1 cellular context compared by ENCODE assay signal in genomic region chr12:124240493-124240892, GRCh38.
A peak's percentile ranks its signal among the peaks of the same experiment; 100 is the strongest.
TF ChIP-seq lines count a peak whose summit lies in the region.

No MANE protein-coding gene starts in this region.

TF ChIP-seq in HepG2, 621 proteins besides CTCF, POLR2A, EP300 and RAD21 (continued from another document):
- TF ChIP-seq DDIT3 (CRISPR knock-in tag; IDR thresholded peaks at IDR 0.05) (no peak), ZSCAN20 (CRISPR knock-in tag; IDR thresholded peaks at IDR 0.05; ENCODE audit: borderline replicate concordance) (no peak), GLMP (CRISPR knock-in tag; IDR thresholded peaks at IDR 0.05; ENCODE audit: borderline replicate concordance) (no peak), TEAD3 (CRISPR knock-in tag; optimal IDR thresholded peaks at IDR 0.05; ENCODE audit: borderline replicate concordance) (no peak), SKIL (CRISPR knock-in tag; IDR thresholded peaks at IDR 0.05; ENCODE audit: borderline replicate concordance) (no peak), HMG20A (CRISPR knock-in tag; IDR thresholded peaks at IDR 0.05; ENCODE audit: borderline replicate concordance) (no peak), TBL1XR1 (IDR thresholded peaks at IDR 0.05; ENCODE audit: borderline replicate concordance, low read length, partially characterized antibody) (no peak), ZNF891 (CRISPR knock-in tag; IDR thresholded peaks at IDR 0.05) (no peak), ZBTB49 (CRISPR knock-in tag; IDR thresholded peaks at IDR 0.05; ENCODE audit: borderline replicate concordance) (no peak), NFYC (CRISPR knock-in tag; IDR thresholded peaks at IDR 0.05) (peak; percentile 70), FOXJ3 (CRISPR knock-in tag; IDR thresholded peaks at IDR 0.05; ENCODE audit: borderline replicate concordance) (no peak), ZFX (CRISPR knock-in tag; IDR thresholded peaks at IDR 0.05; ENCODE audit: low read depth) (peak; percentile 30), NR2F1 (CRISPR knock-in tag; IDR thresholded peaks at IDR 0.05) (no peak), KLF11 (CRISPR knock-in tag; IDR thresholded peaks at IDR 0.05) (no peak), FOXK1 (CRISPR knock-in tag; IDR thresholded peaks at IDR 0.05; ENCODE audit: borderline replicate concordance, low read depth) (no peak), ZNF749 (CRISPR knock-in tag; IDR thresholded peaks at IDR 0.05; ENCODE audit: borderline replicate concordance) (no peak), ZMAT3 (CRISPR knock-in tag; conservative IDR thresholded peaks at IDR 0.05) (no peak), MIER2 (CRISPR knock-in tag; IDR thresholded peaks at IDR 0.05) (no peak), ZNF225 (CRISPR knock-in tag; IDR thresholded peaks at IDR 0.05) (no peak), ZBTB3 (CRISPR knock-in tag; IDR thresholded peaks at IDR 0.05; ENCODE audit: borderline replicate concordance, low read depth) (no peak)
